In genomic region chr1:50110656-50111055, GRCh38 we compare ENCODE assay signal across 11 cellular contexts. TPM values are rescaled to one million over a fixed set of nuclear protein-coding genes. Genes with fewer than 3 reads are reported as not detected.
DNase-seq lines count a peak whose midpoint lies in the region; ATAC-seq lines count a peak whose summit lies in the region.
"Had no signal": no experiment of that assay in that cellular context is flagged by ENCODE, and none has a peak within 500 bp of the region (broad histone marks: within the 10 kb centered on the region; RNA-seq: fewer than 3 reads in every experiment).

No MANE protein-coding gene starts in this region.

- peaks cover 27% of the 10 kb centered on the region for H3K4me1 ChIP-seq in neuron (ENCODE audit: insufficient read depth, low read length)
- H3K4me1 ChIP-seq in HAP-1: no peaks in the 10 kb centered on the region

- H3K4me3 ChIP-seq in neuron (ENCODE audit: low read length) (peak overlapping the region; percentile 26), HAP-1 (no peak overlapping the region)

- DNase-seq in NCI-H2171 treated with DMSO at 0.1 percent for 48 hours (lab: John Stamatoyannopoulos, UW) (peak; percentile 92), HAP-1 (ENCODE audit: low spot score in 2 of 2) (no peak), left ventricle myocardium superior (no peak)
- DNase-seq in activated naive CD8-positive, alpha-beta T cell treated with anti-CD3 and anti-CD28 coated beads, Interleukin-2, amount 50 U/mL, for 24 hours: no peak
- DNase-seq in stimulated activated CD4-positive, alpha-beta T cell treated with anti-CD3 and anti-CD28 coated beads, Interleukin-4, amount 100 ng/mL, for 24 hours: no peak
- DNase-seq: activated T-cell treated with anti-CD3 and anti-CD28 coated beads for 4 hours; effector CD8-positive, alpha-beta T cell had no signal

- no peaks in the 10 kb centered on the region for H3K36me3 Mint-ChIP-seq in activated naive CD8-positive, alpha-beta T cell treated with anti-CD3 and anti-CD28 coated beads, Interleukin-2, amount 50 U/mL, for 24 hours (ENCODE audit: low read depth)

- peaks cover 22% of the 10 kb centered on the region for H3K4me1 Mint-ChIP-seq in activated naive CD8-positive, alpha-beta T cell treated with anti-CD3 and anti-CD28 coated beads, Interleukin-2, amount 50 U/mL, for 24 hours

- H3K36me3 ChIP-seq in neuron (ENCODE audit: insufficient read depth, low read length): no peaks in the 10 kb centered on the region
- no peaks in the 10 kb centered on the region for H3K36me3 ChIP-seq in HAP-1 (replicated peaks)

- H3K9me3 ChIP-seq in neuron (ENCODE audit: low read length): no peaks in the 10 kb centered on the region
- no peaks in the 10 kb centered on the region for H3K9me3 ChIP-seq in HAP-1

- H3K4me3 Mint-ChIP-seq in activated naive CD8-positive, alpha-beta T cell treated with anti-CD3 and anti-CD28 coated beads, Interleukin-2, amount 50 U/mL, for 24 hours: peak overlapping the region; percentile 45

- intact Hi-C loops in left ventricle myocardium superior (cut with micrococcal nuclease): no loop called here

- H3K27me3 ChIP-seq in neuron (ENCODE audit: insufficient read depth, low read length): no peaks in the 10 kb centered on the region
- peaks cover 43% of the 10 kb centered on the region for H3K27me3 ChIP-seq in HAP-1 (ENCODE audit: low read depth)

- H3K27ac Mint-ChIP-seq in activated naive CD8-positive, alpha-beta T cell treated with anti-CD3 and anti-CD28 coated beads, Interleukin-2, amount 50 U/mL, for 24 hours: no peak overlapping the region

- in situ Hi-C loops in HAP-1 (cut with MboI; ENCODE audit: low sequenced_read_pairs): no loop called here

- peaks cover 43% of the 10 kb centered on the region for H3K27me3 Mint-ChIP-seq in activated naive CD8-positive, alpha-beta T cell treated with anti-CD3 and anti-CD28 coated beads, Interleukin-2, amount 50 U/mL, for 24 hours

- peak overlapping the region; percentile 51 for H2AFZ ChIP-seq in neuron (ENCODE audit: low read depth, low read length)

- peak; percentile 32 for ATAC-seq in GM18868 (IDR thresholded peaks at IDR 0.05; ENCODE audit: unreplicated experiment)
- ATAC-seq in activated naive CD8-positive, alpha-beta T cell treated with anti-CD3 and anti-CD28 coated beads, Interleukin-2, amount 50 U/mL, for 24 hours: no peak
- no peak for ATAC-seq in HG02970 (IDR thresholded peaks at IDR 0.05; ENCODE audit: low FRiP score, unreplicated experiment)
- no peak for ATAC-seq in left ventricle myocardium superior
- ATAC-seq: sciatic nerve had no signal

- H3K9me3 Mint-ChIP-seq in activated naive CD8-positive, alpha-beta T cell treated with anti-CD3 and anti-CD28 coated beads, Interleukin-2, amount 50 U/mL, for 24 hours: no peaks in the 10 kb centered on the region

RNA-seq across cellular contexts. Expression of gene ELAVL4, which starts 1.9 kb away (rescaled TPM):
- total RNA-seq in left ventricle myocardium superior: not detected
